8 cellular contexts compared by ENCODE assay signal in genomic region chr7:153381275-153382119, GRCh38.
DNase-seq lines count a peak whose midpoint lies in the region; ATAC-seq, FAIRE-seq and TF ChIP-seq lines count a peak whose summit lies in the region.

No MANE protein-coding gene starts in this region.

- H3K4me1 ChIP-seq in ascending aorta, result no peaks in the 10 kb centered on the region

- ATAC-seq in GM18867 (IDR thresholded peaks at IDR 0.05; ENCODE audit: unreplicated experiment), result peak; percentile 92

- TF ChIP-seq CTCF in LNCAP (IDR thresholded peaks at IDR 0.05) (peak; percentile 97), ascending aorta (IDR thresholded peaks at IDR 0.05) (peak in 2 of 3 experiments; percentile 15 to 23), kidney epithelial cell (IDR thresholded peaks at IDR 0.05; ENCODE audit: insufficient read depth, low read length, poor library complexity, severe bottlenecking) (peak; percentile 76)

- no peak for FAIRE-seq in urothelium cell line (lab: Jason Lieb, UNC)

- no peaks in the 10 kb centered on the region for H3K36me3 ChIP-seq in ascending aorta
- H3K36me3 ChIP-seq in kidney epithelial cell (ENCODE audit: control insufficient read depth, insufficient read depth, low read length), result no peaks in the 10 kb centered on the region

- no peaks in the 10 kb centered on the region for H3K9me3 ChIP-seq in ascending aorta

- H3K4me3 ChIP-seq in ascending aorta, result no peak overlapping the region
- H3K4me3 ChIP-seq in kidney epithelial cell (ENCODE audit: low read depth, low read length), result no peak overlapping the region

- intact Hi-C loops in ascending aorta (cut with DNase I), result no loop called here

- H3K27me3 ChIP-seq in ascending aorta (no peaks in the 10 kb centered on the region), kidney epithelial cell (ENCODE audit: control insufficient read depth, insufficient read depth, low read length) (no peaks in the 10 kb centered on the region)

- H3K27ac ChIP-seq in ascending aorta, result no peak overlapping the region

- DNase-seq in CD1c-positive myeloid dendritic cell (ENCODE audit: extremely low spot score) (peak; percentile 13), ascending aorta (ENCODE audit: low spot score in 2 of 2) (no peak), kidney epithelial cell (ENCODE audit: low read depth) (no peak), urothelium cell line (ENCODE audit: low spot score) (peak; percentile 28), EL (no peak), dermis blood vessel endothelial cell (no peak)

Comparison
In these comparisons a context has a peak if more than half of its experiments do, and no peak if none do; other contexts are left out.
1. DNase-seq: peak in CD1c-positive myeloid dendritic cell (single experiment) and urothelium cell line (single experiment); none in ascending aorta (0 of 2), kidney epithelial cell (single experiment), EL (single experiment) and dermis blood vessel endothelial cell (single experiment).
2. CTCF ChIP-seq: peak in every context shown above with its lines; median percentile 97 in LNCAP; 76 in kidney epithelial cell; 19 in ascending aorta.